8 cellular contexts compared by ENCODE assay signal in genomic region chr19:34364830-34365462, GRCh38. TPM values are rescaled to one million over a fixed set of nuclear protein-coding genes. Genes with fewer than 3 reads are reported as not detected.
DNase-seq lines count a peak whose midpoint lies in the region; ATAC-seq and TF ChIP-seq lines count a peak whose summit lies in the region.

Gene GPI (plus strand): TSS chr19:34365196. CDS start chr19:34365267, 71 bp downstream.

- CTCF ChIA-PET in HEK293T (lab: Yijun Ruan, JAX), result no interaction called here

- peak within 1 kb of the TSS; percentile 97 for H3K4me3 Mint-ChIP-seq in type B pancreatic cell

- H3K27ac ChIP-seq in adrenal gland, result peak within 1 kb of the TSS; percentile 81 to 94 (median 90)

- H3K27ac Mint-ChIP-seq in type B pancreatic cell, result peak within 1 kb of the TSS; percentile 84

- peaks cover 33 to 40% of the 10 kb centered on the region in 2 donors for H3K4me1 ChIP-seq in adrenal gland (replicated peaks in 1 of 2)

- peaks cover 23% of the 10 kb centered on the region for H3K4me1 Mint-ChIP-seq in type B pancreatic cell (ENCODE audit: unreplicated experiment)

- TF ChIP-seq CTCF in adrenal gland (IDR thresholded peaks at IDR 0.05) (no peak), type B pancreatic cell (conservative IDR thresholded peaks at IDR 0.05) (no peak)

- H3K4me3 ChIP-seq in adrenal gland, result peak within 1 kb of the TSS; percentile 54 to 96 (median 75)

- no peaks in the 10 kb centered on the region for H3K27me3 ChIP-seq in adrenal gland

- WGBS in adrenal gland, 4 donors, result 0% methylated on average over 6 to 67 of the region's 67 CpGs

- peak; percentile 89 to 91 for ATAC-seq in left cardiac atrium

- peaks cover 12% of the 10 kb centered on the region for H3K36me3 Mint-ChIP-seq in type B pancreatic cell

- intact Hi-C loops in T-helper 1 cell treated with Interleukin-12 subunit alpha and Interleukin-12 subunit beta and Interleukin-4 antibody, amounts not matched to agents 30 ng/mL and 1 ng/mL, for 36 hours (cut with micrococcal nuclease), result loop anchor here (1.0 to 2.0 kb wide), 3 partner anchors 14 to 63 kb away; partner anchors contain the start of genes PDCD2L and UBA2
- intact Hi-C loops in adrenal gland (cut with DNase I), result no loop called here
- intact Hi-C loops in left cardiac atrium (cut with DNase I), result no loop called here
- intact Hi-C loops in posterior vena cava (cut with DNase I), result loop anchor here in 1 of 2 donors (5.0 kb wide), 1 partner anchor 112 kb away; no protein-coding TSS in a partner anchor

- H3K27me3 Mint-ChIP-seq in type B pancreatic cell, result no peaks in the 10 kb centered on the region

- TF ChIP-seq POLR2A in adrenal gland (IDR thresholded peaks at IDR 0.05), result peak; percentile 60 to 64

- DNase-seq in GM03348 (ENCODE audit: low spot score) (peak; percentile 92), HEK293T (ENCODE audit: extremely low spot score) (peak; percentile 51), NCI-H1092 treated with DMSO at 0.1 percent for 48 hours (lab: John Stamatoyannopoulos, UW) (peak; percentile 36), adrenal gland (peak; percentile 70 to 83 (median 77)), left cardiac atrium (peak; percentile 70), posterior vena cava (ENCODE audit: low spot score) (peak; percentile 86), type B pancreatic cell (ENCODE audit: extremely low spot score, unreplicated experiment) (peak; percentile 77)

- peaks cover 0 to 29% of the 10 kb centered on the region in 2 donors for H3K36me3 ChIP-seq in adrenal gland (replicated peaks in 1 of 2)

- POLR2A ChIA-PET in HEK293T (lab: Yijun Ruan, JAX), result interaction anchor here (1.0 to 1.5 kb wide), 4 partner anchors 9 to 185 kb away, joined by 3 to 5 read pairs (median 4); partner anchors contain the start of gene PDCD2L

- no peaks in the 10 kb centered on the region for H3K9me3 ChIP-seq in adrenal gland (replicated peaks in 1 of 3)

- H3K9me3 Mint-ChIP-seq in type B pancreatic cell, result no peaks in the 10 kb centered on the region

TF ChIP-seq in HEK293T, 16 proteins besides CTCF, POLR2A, EP300 and RAD21:
- no peak for TF ChIP-seq FOXM1 (IDR thresholded peaks at IDR 0.05; ENCODE audit: borderline replicate concordance)
- TF ChIP-seq FOXA1 (IDR thresholded peaks at IDR 0.05), result no peak
- no peak for TF ChIP-seq PKNOX1 (IDR thresholded peaks at IDR 0.05)
- TF ChIP-seq L3MBTL2 (conservative IDR thresholded peaks at IDR 0.05), result no peak
- TF ChIP-seq SP1 (IDR thresholded peaks at IDR 0.05), result no peak
- no peak for TF ChIP-seq TARDBP (IDR thresholded peaks at IDR 0.05)
- TF ChIP-seq ELF4 (IDR thresholded peaks at IDR 0.05), result no peak

RNA-seq across cellular contexts. Expression of gene GPI, which starts in this region (rescaled TPM):
- 449 and 454 TPM in 2 replicates for total RNA-seq in T-helper 1 cell treated with Interleukin-12 subunit alpha and Interleukin-12 subunit beta and Interleukin-4 antibody, amounts not matched to agents 30 ng/mL and 1 ng/mL, for 36 hours
- total RNA-seq in adrenal gland, result 100 to 1,000 TPM; 336 to 680 (median 490) TPM
- polyA plus RNA-seq in adrenal gland, result 100 to 1,000 TPM; 214 to 335 (median 255) TPM
- total RNA-seq in left cardiac atrium, result 100 to 1,000 TPM; 337 to 408 TPM
- 100 to 1,000 TPM; 176 to 206 TPM for total RNA-seq in posterior vena cava
- total RNA-seq in type B pancreatic cell (ENCODE audit: low replicate concordance), result 241 and 297 TPM in 2 replicates

Comparison
In these comparisons a context has a peak if more than half of its experiments do, and no peak if none do; other contexts are left out.
1. Peak in every context shown above with its lines: DNase-seq, ATAC-seq, H3K4me3 ChIP-seq and H3K27ac ChIP-seq.
2. DNase-seq: peak in every context shown above with its lines; median percentile 92 in GM03348; 86 in posterior vena cava; 77 in adrenal gland; 77 in type B pancreatic cell; 70 in left cardiac atrium; 51 in HEK293T; 36 in NCI-H1092 treated with DMSO at 0.1 percent for 48 hours.